ENCODE assay signal across 8 cellular contexts in genomic region chr5:70925211-70925562, GRCh38. TPM values are rescaled to one million over a fixed set of nuclear protein-coding genes. Genes with fewer than 3 reads are reported as not detected.
DNase-seq lines count a peak whose midpoint lies in the region; ATAC-seq and TF ChIP-seq lines count a peak whose summit lies in the region.
"Not testable (repeated sequence)": the region's sequence is repeated elsewhere in the genome, so short reads cannot be mapped to it uniquely, and the experiment has no call there.

No MANE protein-coding gene starts in this region.

- not testable (repeated sequence) for H3K9me3 ChIP-seq in right lobe of liver

- H3K27me3 Mint-ChIP-seq in activated B cell treated with CpG ODN at 0.5 μM for 24 hours; effector memory CD8-positive, alpha-beta T cell; stimulated activated memory B cell treated with anti-CD40 and anti-IgM and Interleukin-4, amounts not matched to agents 10 μg/mL and 1 μg/mL and 100 μg/mL, for 72 hours: not testable (repeated sequence)

- not testable (repeated sequence) for H3K36me3 Mint-ChIP-seq in activated B cell treated with CpG ODN at 0.5 μM for 24 hours (ENCODE audit: low read depth); effector memory CD8-positive, alpha-beta T cell (ENCODE audit: insufficient read depth); stimulated activated memory B cell treated with anti-CD40 and anti-IgM and Interleukin-4, amounts not matched to agents 10 μg/mL and 1 μg/mL and 100 μg/mL, for 72 hours

- H3K27me3 ChIP-seq in right lobe of liver: not testable (repeated sequence)

- H3K9me3 Mint-ChIP-seq in activated B cell treated with CpG ODN at 0.5 μM for 24 hours; effector memory CD8-positive, alpha-beta T cell; stimulated activated memory B cell treated with anti-CD40 and anti-IgM and Interleukin-4, amounts not matched to agents 10 μg/mL and 1 μg/mL and 100 μg/mL, for 72 hours: not testable (repeated sequence)

- H3K4me3 Mint-ChIP-seq in activated B cell treated with CpG ODN at 0.5 μM for 24 hours; effector memory CD8-positive, alpha-beta T cell; stimulated activated memory B cell treated with anti-CD40 and anti-IgM and Interleukin-4, amounts not matched to agents 10 μg/mL and 1 μg/mL and 100 μg/mL, for 72 hours: not testable (repeated sequence)

- POLR2A ChIA-PET in activated B cell treated with CpG ODN at 0.5 μM for 24 hours (lab: Charles Lee): not testable (repeated sequence)

- H3K27ac ChIP-seq in right lobe of liver: not testable (repeated sequence)

- intact Hi-C loops in activated B cell treated with CpG ODN at 0.5 μM for 24 hours (cut with micrococcal nuclease); right lobe of liver (cut with DNase I): not testable (repeated sequence)

- no CpG with 5 or more reads among the region's 16 CpGs for WGBS in right lobe of liver (ENCODE audit: insufficient coverage, low coverage, low lambda C conversion rate, missing lambda C conversion rate)

- H3K36me3 ChIP-seq in right lobe of liver: not testable (repeated sequence)

- TF ChIP-seq POLR2A in right lobe of liver (IDR thresholded peaks at IDR 0.05): not testable (repeated sequence)

- CTCF ChIA-PET in activated B cell treated with CpG ODN at 0.5 μM for 24 hours (lab: Charles Lee): not testable (repeated sequence)

- not testable (repeated sequence) for TF ChIP-seq CTCF in activated B cell treated with CpG ODN at 0.5 μM for 24 hours (IDR thresholded peaks at IDR 0.05); right lobe of liver (IDR thresholded peaks at IDR 0.05)

- not testable (repeated sequence) for DNase-seq in activated B cell treated with CpG ODN at 0.5 μM for 24 hours; effector memory CD8-positive, alpha-beta T cell; right lobe of liver

- not testable (repeated sequence) for H3K4me1 ChIP-seq in right lobe of liver

- H3K4me1 Mint-ChIP-seq in activated B cell treated with CpG ODN at 0.5 μM for 24 hours; effector memory CD8-positive, alpha-beta T cell (ENCODE audit: low read depth in 2 of 2); stimulated activated memory B cell treated with anti-CD40 and anti-IgM and Interleukin-4, amounts not matched to agents 10 μg/mL and 1 μg/mL and 100 μg/mL, for 72 hours: not testable (repeated sequence)

- ATAC-seq in GM18502 (IDR thresholded peaks at IDR 0.05; ENCODE audit: poor library complexity, unreplicated experiment) (peak; percentile 44), GM21447 (IDR thresholded peaks at IDR 0.05; ENCODE audit: unreplicated experiment) (peak; percentile 29), HG02973 (IDR thresholded peaks at IDR 0.05; ENCODE audit: unreplicated experiment) (peak; percentile 27), HG03460 (IDR thresholded peaks at IDR 0.05; ENCODE audit: unreplicated experiment) (peak; percentile 28), activated B cell treated with CpG ODN at 0.5 μM for 24 hours (ENCODE audit: low read depth) (peak; percentile 47), right lobe of liver (peak; percentile 39 to 56 (median 52))
- peak; percentile 51 for ATAC-seq in effector memory CD8-positive, alpha-beta T cell (replicated peaks)
- ATAC-seq in stimulated activated memory B cell treated with anti-CD40 and anti-IgM and Interleukin-4, amounts not matched to agents 10 μg/mL and 1 μg/mL and 100 μg/mL, for 72 hours: peak; percentile 67

- not testable (repeated sequence) for H3K27ac Mint-ChIP-seq in activated B cell treated with CpG ODN at 0.5 μM for 24 hours; effector memory CD8-positive, alpha-beta T cell; stimulated activated memory B cell treated with anti-CD40 and anti-IgM and Interleukin-4, amounts not matched to agents 10 μg/mL and 1 μg/mL and 100 μg/mL, for 72 hours

- not testable (repeated sequence) for H3K4me3 ChIP-seq in right lobe of liver

RNA-seq across cellular contexts. Expression of gene SMN1, which starts 0.3 kb away (rescaled TPM):
- total RNA-seq in activated B cell treated with CpG ODN at 0.5 μM for 24 hours (42.3 and 47.3 TPM in 2 replicates), right lobe of liver (10 to 100 TPM in 5 of 6 experiments, 1 to 10 TPM in 1; 9.6 to 27.3 (median 14.0) TPM)

RNA-seq across cellular contexts. Expression of gene SERF1A, which starts 24.7 kb away (rescaled TPM):
- total RNA-seq in activated B cell treated with CpG ODN at 0.5 μM for 24 hours (9.5 and 11.4 TPM in 2 replicates), right lobe of liver (1 to 10 TPM in 3 of 6 experiments, under 1 TPM in 3; 0.37 to 2.6 (median 1.2) TPM)
